Comparison of ENCODE assay signal across 1 cellular context in genomic region chr7:150367677-150368097, GRCh38.
TF ChIP-seq lines count a peak whose summit lies in the region.

No MANE protein-coding gene starts in this region.

TF ChIP-seq in H1, 55 proteins besides CTCF, POLR2A, EP300 and RAD21:
- TF ChIP-seq MAX (IDR thresholded peaks at IDR 0.05) = no peak
- TF ChIP-seq ZNF274 (IDR thresholded peaks at IDR 0.05; ENCODE audit: borderline replicate concordance, extremely low read depth, low read length) = no peak
- TF ChIP-seq ASH2L (IDR thresholded peaks at IDR 0.05; ENCODE audit: low read length) = no peak
- TF ChIP-seq SP1 (IDR thresholded peaks at IDR 0.05; ENCODE audit: low read depth, low read length) = no peak
- no peak for TF ChIP-seq ATF3 (IDR thresholded peaks at IDR 0.05; ENCODE audit: insufficient read depth, low read depth, low read length)
- TF ChIP-seq CTBP2 (IDR thresholded peaks at IDR 0.05; ENCODE audit: borderline replicate concordance, insufficient read depth, insufficient read length, low read length) = no peak
- TF ChIP-seq JUN (IDR thresholded peaks at IDR 0.05; ENCODE audit: low read depth, low read length) = no peak
- no peak for TF ChIP-seq SAP30 (IDR thresholded peaks at IDR 0.05; ENCODE audit: insufficient read depth, insufficient replicate concordance, low read length)
- no peak for TF ChIP-seq YY1 (IDR thresholded peaks at IDR 0.05; ENCODE audit: low read depth, low read length)
- no peak for TF ChIP-seq SUZ12 (IDR thresholded peaks at IDR 0.05; ENCODE audit: low read length)
- TF ChIP-seq HDAC6 (IDR thresholded peaks at IDR 0.05; ENCODE audit: low read depth, low read length) = no peak
- TF ChIP-seq BACH1 (IDR thresholded peaks at IDR 0.05; ENCODE audit: low read length) = no peak
- no peak for TF ChIP-seq RFX5 (IDR thresholded peaks at IDR 0.05; ENCODE audit: borderline replicate concordance, low read depth, low read length)
TF ChIP-seq in H1: peak in this region for 0.
